In the genomic region with DNA sequence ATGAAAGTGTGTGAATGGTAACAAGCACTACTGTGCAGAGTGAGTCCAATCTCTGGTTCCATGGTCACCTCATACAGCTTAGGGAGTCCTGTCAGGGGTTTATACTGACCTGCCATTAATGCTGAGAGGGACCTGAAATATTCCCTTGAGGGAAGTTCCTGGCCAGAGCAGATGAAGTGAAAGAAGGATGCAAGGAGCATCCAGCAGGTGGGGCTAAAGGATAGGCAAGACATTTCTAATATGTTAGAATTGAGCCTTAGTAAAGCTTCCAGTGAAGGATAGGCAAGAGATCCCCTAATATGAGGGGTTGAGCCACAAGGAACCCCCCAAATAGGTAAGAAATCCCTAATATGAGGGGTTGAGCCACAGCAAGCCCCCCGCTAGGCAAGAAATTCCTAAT, we compare ENCODE assay signal across 10 cellular contexts. TPM values are rescaled to one million over a fixed set of nuclear protein-coding genes. Genes with fewer than 3 reads are reported as not detected.
DNase-seq lines count a peak whose midpoint lies in the region; ATAC-seq and TF ChIP-seq lines count a peak whose summit lies in the region.
"Had no signal": no experiment of that assay in that cellular context is flagged by ENCODE, and none has a peak within 500 bp of the region (broad histone marks: within the 10 kb centered on the region; RNA-seq: fewer than 3 reads in every experiment).

No MANE protein-coding gene starts in this region.

- DNase-seq in COLO668 (lab: John Stamatoyannopoulos, UW; ENCODE audit: unreplicated experiment) (peak; percentile 38), HFFc6 (no peak), WTC11 (ENCODE audit: low spot score) (peak; percentile 61), left lobe of liver (ENCODE audit: low spot score) (no peak), spleen (no peak), CD1c-positive myeloid dendritic cell (ENCODE audit: extremely low spot score) (no peak)
- no peak for DNase-seq in activated CD8-positive, alpha-beta memory T cell treated with anti-CD3 and anti-CD28 coated beads for 24 hours
- DNase-seq: activated effector memory CD4-positive, alpha-beta T cell treated with Interleukin-2 at 50 U/mL for 16 hours; NCI-H446 treated with DMSO at 0.1 percent for 48 hours had no signal

- no peak overlapping the region for H3K27ac ChIP-seq in spleen

- H3K36me3 Mint-ChIP-seq in HFFc6 (ENCODE audit: low read depth): peaks cover 9% of the 10 kb centered on the region
- H3K36me3 Mint-ChIP-seq in WTC11: peaks cover 23% of the 10 kb centered on the region

- 0 to 39% (median 0%) methylated on average over 1 of the region's 1 CpG for WGBS in spleen, 5 donors

- ATAC-seq in WTC11 (peak; percentile 75), left lobe of liver (peak; percentile 72), esophagus mucosa (no peak)

- H3K36me3 ChIP-seq in spleen: no peaks in the 10 kb centered on the region

- H3K9me3 ChIP-seq in spleen: peaks cover 5 to 64% (median 49%) of the 10 kb centered on the region in 8 donors

- H3K27ac Mint-ChIP-seq in HFFc6: no peak overlapping the region
- H3K27ac Mint-ChIP-seq in WTC11: no peak overlapping the region

- H3K27me3 Mint-ChIP-seq in HFFc6 (ENCODE audit: insufficient read depth) (peaks cover 1% of the 10 kb centered on the region), WTC11 (ENCODE audit: low read depth) (no peaks in the 10 kb centered on the region; the same call in none of the 2 replicates)

- no peaks in the 10 kb centered on the region for H3K4me1 ChIP-seq in spleen

- H3K4me3 Mint-ChIP-seq in HFFc6: no peak overlapping the region
- no peak overlapping the region for H3K4me3 Mint-ChIP-seq in WTC11

- TF ChIP-seq CTCF in HFFc6 (IDR thresholded peaks at IDR 0.05): peak; percentile 57
- TF ChIP-seq CTCF in WTC11 (IDR thresholded peaks at IDR 0.05): peak; percentile 46
- no peak for TF ChIP-seq CTCF in spleen (IDR thresholded peaks at IDR 0.05 in 8 of 11, conservative IDR thresholded peaks at IDR 0.05 in 3 of 11)

- H3K4me1 Mint-ChIP-seq in HFFc6 (ENCODE audit: low read depth) (no peaks in the 10 kb centered on the region), WTC11 (0 out of 2 replicates have a peak, but pooled peaks cover 3% of the 10 kb centered on the region)

- POLR2A ChIA-PET in WTC11 (lab: Charles Lee): no interaction called here

- H3K9me3 Mint-ChIP-seq in HFFc6 (peaks cover 26% of the 10 kb centered on the region), WTC11 (peaks cover 40% of the 10 kb centered on the region)

- intact Hi-C loops in spleen (cut with DNase I; ENCODE audit: low total_unique reads): no loop called here

- TF ChIP-seq POLR2A in spleen (IDR thresholded peaks at IDR 0.05): no peak

- H3K27me3 ChIP-seq in spleen (replicated peaks in 1 of 7): no peaks in the 10 kb centered on the region

- no peak overlapping the region for H3K4me3 ChIP-seq in spleen

- CTCF ChIA-PET in WTC11 (lab: Charles Lee): interaction anchor here (0.6 to 2.3 kb wide), 9 partner anchors 8 to 408 kb away, joined by 3 to 25 read pairs (median 5); a partner anchor contains a TSS

TF ChIP-seq in WTC11, 78 proteins besides CTCF, POLR2A, EP300 and RAD21:
- TF ChIP-seq, protein P1, sequence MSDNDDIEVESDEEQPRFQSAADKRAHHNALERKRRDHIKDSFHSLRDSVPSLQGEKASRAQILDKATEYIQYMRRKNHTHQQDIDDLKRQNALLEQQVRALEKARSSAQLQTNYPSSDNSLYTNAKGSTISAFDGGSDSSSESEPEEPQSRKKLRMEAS (CRISPR knock-in tag; IDR thresholded peaks at IDR 0.05): no peak
- no peak for TF ChIP-seq RORB (CRISPR knock-in tag; IDR thresholded peaks at IDR 0.05)
- TF ChIP-seq SMAD3 (CRISPR knock-in tag; IDR thresholded peaks at IDR 0.05; ENCODE audit: borderline replicate concordance): no peak
- TF ChIP-seq TEAD1 (CRISPR knock-in tag; IDR thresholded peaks at IDR 0.05): no peak
- TF ChIP-seq ESRRA (CRISPR knock-in tag; IDR thresholded peaks at IDR 0.05; ENCODE audit: borderline replicate concordance): no peak

RNA-seq across cellular contexts. Expression of a gene that starts 25.5 kb away (rescaled TPM):
- under 1 TPM in 2 of 6 experiments, not detected in 4; 0.09 to 0.14 TPM for total RNA-seq in HFFc6 (2021; fragmentation: NEBNext Ultra II Directional; extraction: Animal tissue kit (Norgen Biotek cat#: 25700))
- total RNA-seq in WTC11 (2021) (22.6 to 24.9 TPM (median 23.3 TPM) in 3 replicates), left lobe of liver (4.2 TPM), esophagus mucosa (4.0 TPM), spleen (10 to 100 TPM in 2 of 7 donors, 1 to 10 TPM in 5; 3.8 to 12.7 (median 6.8) TPM)
- 1 to 10 TPM; 4.2 to 7.5 (median 5.1) TPM for polyA plus RNA-seq in spleen

RNA-seq across cellular contexts. Expression of a gene that starts 55.5 kb away (rescaled TPM):
- total RNA-seq in HFFc6 (2021; fragmentation: NEBNext Ultra II Directional; extraction: Animal tissue kit (Norgen Biotek cat#: 25700)): not detected
- total RNA-seq in WTC11 (2021) (0.21 to 0.42 TPM (median 0.30 TPM) in 3 replicates), left lobe of liver (0.20 TPM), esophagus mucosa (0.16 TPM), spleen (1 to 10 TPM in 2 of 7 donors, under 1 TPM in 5; 0.33 to 2.4 (median 0.85) TPM)
- under 1 TPM; 0.17 to 0.57 (median 0.19) TPM for polyA plus RNA-seq in spleen

RNA-seq across cellular contexts. Expression of a gene that starts 57.3 kb away (rescaled TPM):
- total RNA-seq in HFFc6 (2021; fragmentation: NEBNext Ultra II Directional; extraction: Animal tissue kit (Norgen Biotek cat#: 25700)): 1 to 10 TPM; 3.9 to 5.9 (median 4.8) TPM
- 3.3 to 5.1 TPM (median 3.8 TPM) in 3 replicates for total RNA-seq in WTC11 (2021)
- total RNA-seq in left lobe of liver: 7.7 TPM
- 5.8 TPM for total RNA-seq in esophagus mucosa
- 10 to 100 TPM; 11.3 to 25.6 (median 14.0) TPM for total RNA-seq in spleen
- 1 to 10 TPM; 3.2 to 4.3 (median 4.0) TPM for polyA plus RNA-seq in spleen

Comparison
In these comparisons a context has a peak if more than half of its experiments do, and no peak if none do; other contexts are left out.
1. DNase-seq: peak in COLO668 (single experiment) and WTC11 (single experiment); none in HFFc6 (single experiment), left lobe of liver (single experiment), activated CD8-positive, alpha-beta memory T cell treated with anti-CD3 and anti-CD28 coated beads for 24 hours (single experiment), spleen (single experiment) and CD1c-positive myeloid dendritic cell (single experiment).
2. CTCF ChIP-seq: peak in HFFc6 (single experiment) and WTC11 (single experiment); none in spleen (0 of 11).